In the genomic region with DNA sequence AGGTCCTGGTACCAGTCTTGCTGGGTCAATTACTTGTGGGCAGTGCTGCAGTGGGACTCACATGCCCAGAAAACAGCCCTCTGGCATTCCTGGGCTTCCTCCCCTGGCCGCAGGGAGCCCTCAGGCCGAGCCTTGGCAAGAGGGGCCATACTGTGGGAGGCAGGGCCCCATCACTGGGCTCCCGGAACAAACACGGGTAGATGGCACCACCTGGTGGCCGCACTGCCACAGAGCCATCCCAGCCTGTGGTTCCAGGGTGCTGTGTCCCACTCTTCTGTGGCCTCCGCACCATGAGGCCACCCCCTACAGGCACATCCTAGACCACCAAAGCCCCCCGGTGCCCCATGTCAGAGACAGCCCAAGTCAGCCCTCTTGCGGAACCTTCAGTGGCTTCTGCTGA, we compare ENCODE assay signal across 7 cellular contexts.
DNase-seq lines count a peak whose midpoint lies in the region; ATAC-seq and TF ChIP-seq lines count a peak whose summit lies in the region.
"Not testable (repeated sequence)": the region's sequence is repeated elsewhere in the genome, so short reads cannot be mapped to it uniquely, and the experiment has no call there.

No MANE protein-coding gene starts in this region.

- not testable (repeated sequence) for DNase-seq in activated B cell treated with CpG ODN at 0.5 μM for 24 hours; naive thymus-derived CD8-positive, alpha-beta T cell

- H3K4me3 Mint-ChIP-seq in activated B cell treated with CpG ODN at 0.5 μM for 24 hours; naive thymus-derived CD8-positive, alpha-beta T cell: not testable (repeated sequence)

- not testable (repeated sequence) for TF ChIP-seq EP300 in gastroesophageal sphincter (IDR thresholded peaks at IDR 0.05)

- H3K36me3 ChIP-seq in gastroesophageal sphincter: not testable (repeated sequence)

- H3K9me3 Mint-ChIP-seq in activated B cell treated with CpG ODN at 0.5 μM for 24 hours; naive thymus-derived CD8-positive, alpha-beta T cell: not testable (repeated sequence)

- not testable (repeated sequence) for H3K27ac ChIP-seq in gastroesophageal sphincter

- CTCF ChIA-PET in activated B cell treated with CpG ODN at 0.5 μM for 24 hours (lab: Charles Lee): not testable (repeated sequence)

- intact Hi-C loops in activated B cell treated with CpG ODN at 0.5 μM for 24 hours (cut with micrococcal nuclease): not testable (repeated sequence)

- POLR2A ChIA-PET in activated B cell treated with CpG ODN at 0.5 μM for 24 hours (lab: Charles Lee); naive thymus-derived CD8-positive, alpha-beta T cell (lab: Charles Lee): not testable (repeated sequence)

- H3K27me3 Mint-ChIP-seq in activated B cell treated with CpG ODN at 0.5 μM for 24 hours; naive thymus-derived CD8-positive, alpha-beta T cell: not testable (repeated sequence)

- not testable (repeated sequence) for H3K36me3 Mint-ChIP-seq in activated B cell treated with CpG ODN at 0.5 μM for 24 hours (ENCODE audit: low read depth); naive thymus-derived CD8-positive, alpha-beta T cell

- H3K4me1 ChIP-seq in gastroesophageal sphincter: not testable (repeated sequence)

- ATAC-seq in GM19043 (IDR thresholded peaks at IDR 0.05; ENCODE audit: low read depth, unreplicated experiment) (peak; percentile 75), GM21526 (IDR thresholded peaks at IDR 0.05; ENCODE audit: low FRiP score, unreplicated experiment) (peak; percentile 93), HG02852 (IDR thresholded peaks at IDR 0.05; ENCODE audit: unreplicated experiment) (peak; percentile 79), HG03342 (IDR thresholded peaks at IDR 0.05; ENCODE audit: unreplicated experiment) (peak; percentile 87), activated B cell treated with CpG ODN at 0.5 μM for 24 hours (ENCODE audit: low read depth) (peak; percentile 84), gastroesophageal sphincter (peak; percentile 81)
- ATAC-seq in naive thymus-derived CD8-positive, alpha-beta T cell: peak; percentile 58 to 95

- H3K9me3 ChIP-seq in gastroesophageal sphincter: not testable (repeated sequence)

- not testable (repeated sequence) for TF ChIP-seq POLR2A in gastroesophageal sphincter (IDR thresholded peaks at IDR 0.05)

- not testable (repeated sequence) for H3K27ac Mint-ChIP-seq in activated B cell treated with CpG ODN at 0.5 μM for 24 hours; naive thymus-derived CD8-positive, alpha-beta T cell

- no CpG with 5 or more reads among the region's 8 CpGs for WGBS in gastroesophageal sphincter (ENCODE audit: low coverage in 1 of 2), 2 donors

- not testable (repeated sequence) for H3K4me3 ChIP-seq in gastroesophageal sphincter

- not testable (repeated sequence) for H3K4me1 Mint-ChIP-seq in activated B cell treated with CpG ODN at 0.5 μM for 24 hours; naive thymus-derived CD8-positive, alpha-beta T cell

- H3K27me3 ChIP-seq in gastroesophageal sphincter: not testable (repeated sequence)

- not testable (repeated sequence) for TF ChIP-seq CTCF in activated B cell treated with CpG ODN at 0.5 μM for 24 hours (IDR thresholded peaks at IDR 0.05); gastroesophageal sphincter (IDR thresholded peaks at IDR 0.05)
